ENCODE assay signal across 10 cellular contexts in the genomic region with DNA sequence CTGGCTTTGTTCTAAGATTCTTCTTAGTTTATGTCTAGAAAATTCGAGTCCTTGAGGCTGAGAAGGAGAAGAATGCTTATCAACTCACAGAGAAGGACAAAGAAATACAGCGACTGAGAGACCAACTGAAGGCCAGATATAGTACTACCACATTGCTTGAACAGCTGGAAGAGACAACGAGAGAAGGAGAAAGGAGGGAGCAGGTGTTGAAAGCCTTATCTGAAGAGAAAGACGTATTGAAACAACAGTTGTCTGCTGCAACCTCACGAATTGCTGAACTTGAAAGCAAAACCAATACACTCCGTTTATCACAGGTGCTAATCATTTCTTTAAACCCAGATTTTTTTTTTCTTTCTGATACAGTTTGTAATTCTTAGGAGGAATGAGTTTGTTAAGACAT. TPM values are rescaled to one million over a fixed set of nuclear protein-coding genes. Genes with fewer than 3 reads are reported as not detected.
A peak's percentile ranks its signal among the peaks of the same experiment; 100 is the strongest.
DNase-seq lines count a peak whose midpoint lies in the region; ATAC-seq, FAIRE-seq and TF ChIP-seq lines count a peak whose summit lies in the region.
"Had no signal": no experiment of that assay in that cellular context is flagged by ENCODE, and none has a peak within 500 bp of the region (broad histone marks: within the 10 kb centered on the region; RNA-seq: fewer than 3 reads in every experiment).

No MANE protein-coding gene starts in this region.

- no peak for TF ChIP-seq CTCF in A549 (IDR thresholded peaks at IDR 0.05)
- TF ChIP-seq CTCF in MM.1S (IDR thresholded peaks at IDR 0.05; ENCODE audit: low read length) = no peak
- TF ChIP-seq CTCF in Peyer's patch (IDR thresholded peaks at IDR 0.05) = no peak
- TF ChIP-seq CTCF in CD14-positive monocyte (IDR thresholded peaks at IDR 0.05) = no peak

- FAIRE-seq in A549 (lab: Jason Lieb, UNC) = peak; percentile 82

- WGBS in A549 (ENCODE audit: missing lambda C conversion rate) = 84% methylated on average over 6 of the region's 6 CpGs

- H3K4me3 Mint-ChIP-seq in CD14-positive monocyte = no peak overlapping the region

- H3K36me3 ChIP-seq in MM.1S (replicated peaks; ENCODE audit: insufficient read depth, low read length) (peaks cover 3% of the 10 kb centered on the region; the same call in 1 of the 2 replicates), Peyer's patch (no peaks in the 10 kb centered on the region)

- peaks cover 27 to 58% of the 10 kb centered on the region in 2 donors for H3K36me3 Mint-ChIP-seq in CD14-positive monocyte

- H3K4me2 ChIP-seq in A549 (no peak overlapping the region), MM.1S (ENCODE audit: low read depth, low read length) (peak overlapping the region; percentile 53)

- DNase-seq in A549 (ENCODE audit: low read depth in 1 of 2, low spot score in 1 of 2) (no peak), MM.1S (peak; percentile 81), Peyer's patch (no peak), glomerular visceral epithelial cell (ENCODE audit: extremely low spot score) (no peak), CD14-positive monocyte (ENCODE audit: low spot score) (no peak)
- no peak for DNase-seq in stimulated activated CD4-positive, alpha-beta T cell treated with anti-CD3 and anti-CD28 coated beads, Interleukin-1b, Interleukin-23, amount 100 ng/mL, for 48 hours

- H4K20me1 ChIP-seq in MM.1S (ENCODE audit: insufficient read depth, low read length) = no peaks in the 10 kb centered on the region

- no peaks in the 10 kb centered on the region for H3K9me2 ChIP-seq in MM.1S (replicated peaks; ENCODE audit: insufficient read depth, low read length)

- no peak for TF ChIP-seq EP300 in A549 (IDR thresholded peaks at IDR 0.05)

- no peak for TF ChIP-seq RAD21 in A549 (conservative IDR thresholded peaks at IDR 0.05 in 1 of 2, IDR thresholded peaks at IDR 0.05 in 1 of 2)

- CTCF ChIA-PET in A549 (lab: Yijun Ruan, JAX) = interaction anchor here (0.6 to 6.3 kb wide), 7 partner anchors 9 to 618 kb away, joined by 3 to 42 read pairs (median 5); partner anchors contain the start of gene MYOF

- no peaks in the 10 kb centered on the region for H3K9me3 Mint-ChIP-seq in CD14-positive monocyte

- H3K4me1 ChIP-seq in A549 = peaks cover 14% of the 10 kb centered on the region; the same call in 2 of the 3 replicates
- peaks cover 18% of the 10 kb centered on the region for H3K4me1 ChIP-seq in MM.1S (ENCODE audit: low read length)
- H3K4me1 ChIP-seq in Peyer's patch = no peaks in the 10 kb centered on the region

- POLR2A ChIA-PET in A549 (lab: Yijun Ruan, JAX) = no interaction called here

- no peak overlapping the region; the same call in 1 of the 2 replicates for H3K9ac ChIP-seq in MM.1S (ENCODE audit: low read length)

- peaks cover 0 to 2% (median 0%) of the 10 kb centered on the region in 3 donors for H3K27me3 Mint-ChIP-seq in CD14-positive monocyte (ENCODE audit: low read depth in 3 of 3)

- no peaks in the 10 kb centered on the region for H3K27me3 ChIP-seq in MM.1S (replicated peaks; ENCODE audit: insufficient read depth, low read length)
- no peaks in the 10 kb centered on the region for H3K27me3 ChIP-seq in Peyer's patch

- intact Hi-C loops in CD14-positive monocyte (cut with micrococcal nuclease) = no loop called here

- H3K4me3 ChIP-seq in A549 (no peak overlapping the region), MM.1S (ENCODE audit: low read length) (peak overlapping the region; percentile 24; the same call in 1 of the 2 replicates), Peyer's patch (no peak overlapping the region)
- H3K4me3 ChIP-seq: lung had no signal

- TF ChIP-seq POLR2A in A549 (IDR thresholded peaks at IDR 0.05; ENCODE audit: low read length) = no peak
- no peak for TF ChIP-seq POLR2A in Peyer's patch (IDR thresholded peaks at IDR 0.05)

- H3F3A ChIP-seq in MM.1S (ENCODE audit: insufficient read depth, low read length) = peaks cover 15% of the 10 kb centered on the region

- ATAC-seq in A549 (no peak), GM18520 (IDR thresholded peaks at IDR 0.05; ENCODE audit: unreplicated experiment) (peak; percentile 78), HG02571 (IDR thresholded peaks at IDR 0.05; ENCODE audit: unreplicated experiment) (peak; percentile 93)

- H3K27ac Mint-ChIP-seq in CD14-positive monocyte = no peak overlapping the region

- H3K4me1 Mint-ChIP-seq in CD14-positive monocyte = peaks cover 12% of the 10 kb centered on the region

- no peaks in the 10 kb centered on the region for H3K9me3 ChIP-seq in A549
- H3K9me3 ChIP-seq in MM.1S (replicated peaks; ENCODE audit: insufficient read depth, low read length) = no peaks in the 10 kb centered on the region
- H3K9me3 ChIP-seq in Peyer's patch = no peaks in the 10 kb centered on the region

- H2AFZ ChIP-seq in MM.1S (ENCODE audit: low read length) = 0 out of 2 replicates have a peak overlapping the region, but pooled peaks have one; percentile 17

- H3K27ac ChIP-seq in A549 = no peak overlapping the region
- peak overlapping the region; percentile 47 for H3K27ac ChIP-seq in MM.1S (ENCODE audit: low read length)
- no peak overlapping the region for H3K27ac ChIP-seq in Peyer's patch
- H3K27ac ChIP-seq: C4-2B had no signal

- peaks cover 21% of the 10 kb centered on the region for H3K79me2 ChIP-seq in MM.1S (ENCODE audit: low read length)

TF ChIP-seq in A549, 52 proteins besides CTCF, POLR2A, EP300 and RAD21 (continues in another document):
- TF ChIP-seq RARB (CRISPR knock-in tag; IDR thresholded peaks at IDR 0.05) (no peak), EHMT2 (IDR thresholded peaks at IDR 0.05; ENCODE audit: low read depth) (no peak), NPAS2 (CRISPR knock-in tag; IDR thresholded peaks at IDR 0.05; ENCODE audit: borderline replicate concordance) (no peak), RNF2 (IDR thresholded peaks at IDR 0.05; ENCODE audit: borderline replicate concordance, low read depth) (no peak), NFE2L2 (conservative IDR thresholded peaks at IDR 0.05; ENCODE audit: low read length) (no peak), JUNB (IDR thresholded peaks at IDR 0.05) (no peak), SREBF2 (IDR thresholded peaks at IDR 0.05) (no peak), HDAC2 (IDR thresholded peaks at IDR 0.05) (no peak), CHD4 (IDR thresholded peaks at IDR 0.05; ENCODE audit: borderline replicate concordance) (no peak), E2F6 (IDR thresholded peaks at IDR 0.05; ENCODE audit: borderline replicate concordance, low read depth) (no peak), BCL3 (IDR thresholded peaks at IDR 0.05) (no peak)
- TF ChIP-seq, protein P1, sequence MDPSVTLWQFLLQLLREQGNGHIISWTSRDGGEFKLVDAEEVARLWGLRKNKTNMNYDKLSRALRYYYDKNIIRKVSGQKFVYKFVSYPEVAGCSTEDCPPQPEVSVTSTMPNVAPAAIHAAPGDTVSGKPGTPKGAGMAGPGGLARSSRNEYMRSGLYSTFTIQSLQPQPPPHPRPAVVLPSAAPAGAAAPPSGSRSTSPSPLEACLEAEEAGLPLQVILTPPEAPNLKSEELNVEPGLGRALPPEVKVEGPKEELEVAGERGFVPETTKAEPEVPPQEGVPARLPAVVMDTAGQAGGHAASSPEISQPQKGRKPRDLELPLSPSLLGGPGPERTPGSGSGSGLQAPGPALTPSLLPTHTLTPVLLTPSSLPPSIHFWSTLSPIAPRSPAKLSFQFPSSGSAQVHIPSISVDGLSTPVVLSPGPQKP (IDR thresholded peaks at IDR 0.05; ENCODE audit: low read depth, low read length) = no peak

RNA-seq across cellular contexts. Expression of gene CEP55, which starts 6.7 kb away (rescaled TPM):
- polyA plus RNA-seq in A549 (2011; rRNA removed) (63.5 and 87.0 TPM in 2 replicates), A549 (2017; fragmentation: RNase III; extraction: RNeasy Plus Mini Kit Qiagen cat#74134 plus additional on column Dnase treatment) (51.2 to 57.9 TPM (median 52.4 TPM) in 3 replicates), CD14-positive monocyte (under 1 TPM in 1 of 2 donors, not detected in 1; 0.26 TPM)
- 24.7 and 26.7 TPM in 2 replicates for polyA plus RNA-seq in A549 (2012; cell fraction: cytosol; rRNA removed)
- polyA plus RNA-seq in A549 (2012; cell fraction: nucleus; rRNA removed) = 12.1 and 18.0 TPM in 2 replicates
- 12.0 and 13.0 TPM in 2 replicates for polyA minus RNA-seq in A549 (2011; rRNA and poly(A)+ RNA removed)
- 10 to 100 TPM in 1 of 4 donors, 1 to 10 TPM in 3; 1.1 to 32.2 (median 4.5) TPM for total RNA-seq in Peyer's patch

RNA-seq across cellular contexts. Expression of gene MYOF, which starts 20.9 kb away (rescaled TPM):
- polyA plus RNA-seq in A549 (2011; rRNA removed) = 229 and 265 TPM in 2 replicates
- polyA plus RNA-seq in A549 (2012; cell fraction: cytosol; rRNA removed) = 117 TPM in 2 replicates
- 127 and 200 TPM in 2 replicates for polyA plus RNA-seq in A549 (2012; cell fraction: nucleus; rRNA removed)
- 190 to 217 TPM (median 191 TPM) in 3 replicates for polyA plus RNA-seq in A549 (2017; fragmentation: RNase III; extraction: RNeasy Plus Mini Kit Qiagen cat#74134 plus additional on column Dnase treatment)
- 195 and 221 TPM in 2 replicates for polyA minus RNA-seq in A549 (2011; rRNA and poly(A)+ RNA removed)
- 10 to 100 TPM; 15.1 to 52.8 (median 24.4) TPM for total RNA-seq in Peyer's patch
- 10 to 100 TPM in 1 of 2 donors, 1 to 10 TPM in 1; 9.7 to 14.5 TPM for polyA plus RNA-seq in CD14-positive monocyte

Comparison
In these comparisons a context has a peak if more than half of its experiments do, and no peak if none do; other contexts are left out.
1. ATAC-seq: peak in GM18520 (single experiment) and HG02571 (single experiment); none in A549 (0 of 2).
2. RNA of gene CEP55, which starts 6.7 kb away (polyA plus RNA-seq): 12.1 to 87.0 TPM in A549; 0.26 TPM in CD14-positive monocyte; every median in the first group is over 10 times any median in the second.
3. RNA of gene MYOF, which starts 20.9 kb away (polyA plus RNA-seq): 117 to 265 TPM in A549; 9.7 to 14.5 TPM in CD14-positive monocyte; every median in the first group is over 4 times any median in the second.